9 cellular contexts compared by ENCODE assay signal in genomic region chr3:46693897-46694235, GRCh38. TPM values are rescaled to one million over a fixed set of nuclear protein-coding genes. Genes with fewer than 3 reads are reported as not detected.
DNase-seq lines count a peak whose midpoint lies in the region; ATAC-seq, FAIRE-seq and TF ChIP-seq lines count a peak whose summit lies in the region.
"Had no signal": no experiment of that assay in that cellular context is flagged by ENCODE, and none has a peak within 500 bp of the region (broad histone marks: within the 10 kb centered on the region; RNA-seq: fewer than 3 reads in every experiment).

No MANE protein-coding gene starts in this region.

- H3K9me3 ChIP-seq in endothelial cell of umbilical vein (replicated peaks; ENCODE audit: control insufficient read depth, insufficient read depth, low read length) (no peaks in the 10 kb centered on the region), trophoblast cell (ENCODE audit: insufficient read depth, low read depth, low read length) (peaks cover 2% of the 10 kb centered on the region)

- H4K12ac ChIP-seq in trophoblast cell (ENCODE audit: low read depth, low read length) = peak overlapping the region; percentile 56

- no peak overlapping the region for H3K23ac ChIP-seq in trophoblast cell (ENCODE audit: low read length)

- POLR2A ChIA-PET in activated CD4-positive, alpha-beta T cell treated with anti-CD3 and anti-CD28 coated beads for 36 hours (lab: Charles Lee) = no interaction called here
- POLR2A ChIA-PET in endothelial cell of umbilical vein (lab: Charles Lee) = no interaction called here

- peak overlapping the region; percentile 73 for H3K4me3 Mint-ChIP-seq in activated CD4-positive, alpha-beta T cell treated with anti-CD3 and anti-CD28 coated beads for 36 hours

- H2BK120ac ChIP-seq in trophoblast cell (ENCODE audit: insufficient read depth, low read length, poor library complexity) = no peak overlapping the region

- H2AFZ ChIP-seq in endothelial cell of umbilical vein (ENCODE audit: low read depth, low read length) = peak overlapping the region; percentile 78
- peak overlapping the region; percentile 30 for H2AFZ ChIP-seq in trophoblast cell (ENCODE audit: insufficient read depth, low read length, poor library complexity)

- peak; percentile 34 for DNase-seq in EH (ENCODE audit: low read depth)
- DNase-seq in activated CD4-positive, alpha-beta T cell treated with anti-CD3 and anti-CD28 coated beads for 36 hours = peak; percentile 73
- DNase-seq in endothelial cell of umbilical vein (ENCODE audit: low read depth, low spot score) = peak; percentile 16
- DNase-seq in trophoblast cell = peak; percentile 32 to 41
- DNase-seq in ecto neural progenitor cell (ENCODE audit: low spot score) = no peak
- DNase-seq in NCI-H1417 (lab: John Stamatoyannopoulos, UW) = no peak

- TF ChIP-seq POLR2A in endothelial cell of umbilical vein (IDR thresholded peaks at IDR 0.05; ENCODE audit: low read depth, low read length) = no peak

- no peak for TF ChIP-seq CTCF in endothelial cell of umbilical vein (IDR thresholded peaks at IDR 0.05; ENCODE audit: extremely low read depth in 1 of 2, insufficient read depth in 1 of 2, low read depth in 1 of 2, low read length in 2 of 2)

- peak overlapping the region in 1 of 3 experiments; percentile 48 for H3K4me3 ChIP-seq in endothelial cell of umbilical vein (replicated peaks in 1 of 3; ENCODE audit: insufficient read depth in 1 of 3, low read depth in 1 of 3, low read length in 3 of 3)
- no peak overlapping the region for H3K4me3 ChIP-seq in trophoblast cell (ENCODE audit: low read depth, low read length)

- dilution Hi-C loops in endothelial cell of umbilical vein (cut with MboI; ENCODE audit: extremely low pct_ligation_motif_present, low sequenced_read_pairs) = no loop called here

- H3K27ac ChIP-seq in endothelial cell of umbilical vein (ENCODE audit: insufficient read depth, low read depth, low read length) (peak overlapping the region; percentile 10), trophoblast cell (ENCODE audit: low read depth, low read length) (no peak overlapping the region)
- H3K27ac ChIP-seq: HL-60 had no signal

- no peak overlapping the region for H2AK5ac ChIP-seq in trophoblast cell (ENCODE audit: low read length)

- H3K79me1 ChIP-seq in trophoblast cell (ENCODE audit: low read length) = peaks cover 11% of the 10 kb centered on the region

- no peak overlapping the region for H3K4ac ChIP-seq in trophoblast cell (ENCODE audit: low read depth, low read length)

- H3K9me1 ChIP-seq in endothelial cell of umbilical vein (replicated peaks; ENCODE audit: control insufficient read depth, extremely low read depth, insufficient read depth, low read length) = no peaks in the 10 kb centered on the region

- H3K36me3 ChIP-seq in endothelial cell of umbilical vein (ENCODE audit: control insufficient read depth in 2 of 2, extremely low read depth in 1 of 2, insufficient read depth in 2 of 2, low read length in 2 of 2) (no peaks in the 10 kb centered on the region), trophoblast cell (ENCODE audit: control insufficient read depth in 1 of 2, insufficient read depth in 2 of 2, low read length in 2 of 2) (no peaks in the 10 kb centered on the region)

- CTCF ChIA-PET in activated CD4-positive, alpha-beta T cell treated with anti-CD3 and anti-CD28 coated beads for 36 hours (lab: Charles Lee) = interaction anchor here (0.7 to 2.1 kb wide), 4 partner anchors 21 to 238 kb away, joined by 3 to 6 read pairs (median 3); no protein-coding TSS in a partner anchor
- CTCF ChIA-PET in endothelial cell of umbilical vein (lab: Charles Lee) = interaction anchor here (1.3 to 2.0 kb wide), 4 partner anchors 14 to 216 kb away, joined by 4 to 22 read pairs (median 8); no protein-coding TSS in a partner anchor

- H3K36me3 Mint-ChIP-seq in activated CD4-positive, alpha-beta T cell treated with anti-CD3 and anti-CD28 coated beads for 36 hours (ENCODE audit: low read depth) = no peaks in the 10 kb centered on the region

- peak overlapping the region; percentile 68 for H4K8ac ChIP-seq in trophoblast cell (ENCODE audit: low read depth, low read length)

- H3K27me3 ChIP-seq in endothelial cell of umbilical vein (ENCODE audit: control insufficient read depth in 2 of 2, insufficient read depth in 2 of 2, low read length in 2 of 2) (no peaks in the 10 kb centered on the region), trophoblast cell (ENCODE audit: insufficient read depth, low read length) (no peaks in the 10 kb centered on the region)

- FAIRE-seq in endothelial cell of umbilical vein (lab: Jason Lieb, UNC) = no peak

- H4K91ac ChIP-seq in trophoblast cell (ENCODE audit: low read depth, low read length) = no peak overlapping the region

- no CpG with 5 or more reads among the region's 30 CpGs for WGBS in trophoblast cell (ENCODE audit: extremely low coverage, insufficient coverage, insufficient read length)

- H2BK12ac ChIP-seq in trophoblast cell (ENCODE audit: low read length) = peak overlapping the region; percentile 38

- H3K27me3 Mint-ChIP-seq in activated CD4-positive, alpha-beta T cell treated with anti-CD3 and anti-CD28 coated beads for 36 hours = no peaks in the 10 kb centered on the region

- H3K4me2 ChIP-seq in endothelial cell of umbilical vein (ENCODE audit: insufficient read depth, low read length) (peak overlapping the region; percentile 37), trophoblast cell (ENCODE audit: low read length) (peak overlapping the region; percentile 71)

- peak overlapping the region; percentile 28 for H3K9ac ChIP-seq in endothelial cell of umbilical vein (replicated peaks; ENCODE audit: extremely low read depth, insufficient read depth, low read length)
- no peak overlapping the region for H3K9ac ChIP-seq in trophoblast cell (ENCODE audit: low read length)

- peaks cover 52% of the 10 kb centered on the region for H3K4me1 Mint-ChIP-seq in activated CD4-positive, alpha-beta T cell treated with anti-CD3 and anti-CD28 coated beads for 36 hours

- H3K79me2 ChIP-seq in endothelial cell of umbilical vein (ENCODE audit: control insufficient read depth, insufficient read depth, low read length) (no peaks in the 10 kb centered on the region), trophoblast cell (ENCODE audit: control insufficient read depth, insufficient read depth, low read length, poor library complexity) (peaks cover 5% of the 10 kb centered on the region)

- H4K20me1 ChIP-seq in endothelial cell of umbilical vein (replicated peaks; ENCODE audit: control insufficient read depth, extremely low read depth, insufficient read depth, low read length) = no peaks in the 10 kb centered on the region

- H3K9me3 Mint-ChIP-seq in activated CD4-positive, alpha-beta T cell treated with anti-CD3 and anti-CD28 coated beads for 36 hours (ENCODE audit: low read depth) = no peaks in the 10 kb centered on the region

- peak; percentile 62 for ATAC-seq in activated CD4-positive, alpha-beta T cell treated with anti-CD3 and anti-CD28 coated beads for 36 hours
- no peak for ATAC-seq in GM21360 (IDR thresholded peaks at IDR 0.05; ENCODE audit: unreplicated experiment)
- ATAC-seq in GM18867 (IDR thresholded peaks at IDR 0.05; ENCODE audit: unreplicated experiment) = no peak

- intact Hi-C loops in activated CD4-positive, alpha-beta T cell treated with anti-CD3 and anti-CD28 coated beads for 36 hours (cut with DNase I, micrococcal nuclease) = loop anchor here in 1 of 2 experiments (2.0 to 5.0 kb wide), 3 partner anchors 119 to 688 kb away; partner anchors contain the start of gene PTPN23
- intact Hi-C loops in endothelial cell of umbilical vein (cut with micrococcal nuclease) = loop anchor here (2.0 kb wide), 1 partner anchor 63 kb away; no protein-coding TSS in a partner anchor

- no peak overlapping the region for H2BK5ac ChIP-seq in trophoblast cell (ENCODE audit: low read depth, low read length, poor library complexity)

- BruUV-seq in endothelial cell of umbilical vein (replicated peaks; lab: Mats Ljungman, UMichigan) = no TSS peak

- H3K4me1 ChIP-seq in endothelial cell of umbilical vein (ENCODE audit: control insufficient read depth, extremely low read depth, insufficient read depth, low read length) = peaks cover 22% of the 10 kb centered on the region
- H3K4me1 ChIP-seq in trophoblast cell (ENCODE audit: control insufficient read depth in 1 of 2, insufficient read depth in 2 of 2, low read length in 2 of 2) = peaks cover 12 to 23% of the 10 kb centered on the region in 2 experiments

- peak overlapping the region; percentile 30 for H3K14ac ChIP-seq in trophoblast cell (ENCODE audit: low read length)

- peak overlapping the region; percentile 55 for H3K27ac Mint-ChIP-seq in activated CD4-positive, alpha-beta T cell treated with anti-CD3 and anti-CD28 coated beads for 36 hours

- peak overlapping the region; percentile 63 for H3K18ac ChIP-seq in trophoblast cell (ENCODE audit: low read length)

RNA-seq across cellular contexts. Expression of gene ALS2CL, which starts 0.4 kb away (rescaled TPM):
- 1 to 10 TPM; 3.2 to 3.3 TPM for total RNA-seq in activated CD4-positive, alpha-beta T cell treated with anti-CD3 and anti-CD28 coated beads for 36 hours
- total RNA-seq in endothelial cell of umbilical vein = 9.7 and 10.1 TPM in 2 replicates
- polyA plus RNA-seq in endothelial cell of umbilical vein = 7.3 and 7.8 TPM in 2 replicates
- 2.7 and 3.3 TPM in 2 replicates for polyA plus RNA-seq in endothelial cell of umbilical vein (2011; cell fraction: cytosol; rRNA removed)
- polyA plus RNA-seq in endothelial cell of umbilical vein (2011; cell fraction: nucleus; rRNA removed) = 58.7 and 78.9 TPM in 2 replicates
- polyA plus RNA-seq in endothelial cell of umbilical vein (2012) = 6.6 and 7.5 TPM in 2 replicates
- polyA minus RNA-seq in endothelial cell of umbilical vein = 7.5 and 8.4 TPM in 2 replicates
- polyA minus RNA-seq in endothelial cell of umbilical vein (2011; cell fraction: cytosol; rRNA and poly(A)+ RNA removed) = 6.0 TPM
- polyA minus RNA-seq in endothelial cell of umbilical vein (2011; cell fraction: nucleus; rRNA and poly(A)+ RNA removed) = 11.3 and 12.9 TPM in 2 replicates
- 11.3 and 13.5 TPM in 2 replicates for polyA plus RNA-seq in trophoblast cell (2013)

RNA-seq across cellular contexts. Expression of gene TMIE, which starts 7.3 kb away (rescaled TPM):
- total RNA-seq in activated CD4-positive, alpha-beta T cell treated with anti-CD3 and anti-CD28 coated beads for 36 hours = 1 to 10 TPM; 1.5 to 1.6 TPM
- 0.18 and 0.27 TPM in 2 replicates for total RNA-seq in endothelial cell of umbilical vein
- polyA plus RNA-seq in endothelial cell of umbilical vein = 0.15 and 0.16 TPM in 2 replicates
- 0.14 and 0.38 TPM in 2 replicates for polyA plus RNA-seq in endothelial cell of umbilical vein (2011; cell fraction: cytosol; rRNA removed)
- polyA plus RNA-seq in endothelial cell of umbilical vein (2011; cell fraction: nucleus; rRNA removed) = 0.20 and 0.29 TPM in 2 replicates
- polyA plus RNA-seq in endothelial cell of umbilical vein (2012) = 0.23 TPM in 1 of 2 replicates, not detected in the other
- polyA minus RNA-seq in endothelial cell of umbilical vein = 0.17 TPM in 1 of 2 replicates, not detected in the other
- polyA minus RNA-seq in endothelial cell of umbilical vein (2011; cell fraction: cytosol; rRNA and poly(A)+ RNA removed) = not detected
- polyA minus RNA-seq in endothelial cell of umbilical vein (2011; cell fraction: nucleus; rRNA and poly(A)+ RNA removed) = 0.24 TPM in 1 of 2 replicates, not detected in the other
- polyA plus RNA-seq in trophoblast cell (2013) = 0.07 TPM in 2 replicates

RNA-seq across cellular contexts. Expression of gene PRSS50, which starts 23.8 kb away (rescaled TPM):
- not detected for total RNA-seq in activated CD4-positive, alpha-beta T cell treated with anti-CD3 and anti-CD28 coated beads for 36 hours
- total RNA-seq in endothelial cell of umbilical vein = not detected in 2 replicates
- polyA plus RNA-seq in endothelial cell of umbilical vein = not detected in 2 replicates
- polyA plus RNA-seq in endothelial cell of umbilical vein (2011; cell fraction: cytosol; rRNA removed) = not detected in 2 replicates
- polyA plus RNA-seq in endothelial cell of umbilical vein (2011; cell fraction: nucleus; rRNA removed) = not detected in 2 replicates
- not detected in 2 replicates for polyA plus RNA-seq in endothelial cell of umbilical vein (2012)
- polyA minus RNA-seq in endothelial cell of umbilical vein = not detected in 2 replicates
- not detected for polyA minus RNA-seq in endothelial cell of umbilical vein (2011; cell fraction: cytosol; rRNA and poly(A)+ RNA removed)
- not detected in 2 replicates for polyA minus RNA-seq in endothelial cell of umbilical vein (2011; cell fraction: nucleus; rRNA and poly(A)+ RNA removed)
- 0.07 and 0.16 TPM in 2 replicates for polyA plus RNA-seq in trophoblast cell (2013)

Comparison
In these comparisons a context has a peak if more than half of its experiments do, and no peak if none do; other contexts are left out.
1. DNase-seq: peak in EH (single experiment), activated CD4-positive, alpha-beta T cell treated with anti-CD3 and anti-CD28 coated beads for 36 hours (single experiment), endothelial cell of umbilical vein (single experiment) and trophoblast cell (2 of 2); none in ecto neural progenitor cell (single experiment) and NCI-H1417 (0 of 3).